Comparison of ENCODE assay signal across 1 cellular context in genomic region chr16:1762879-1763520, GRCh38.
A peak's percentile ranks its signal among the peaks of the same experiment; 100 is the strongest.
TF ChIP-seq lines count a peak whose summit lies in the region.

No MANE protein-coding gene starts in this region.

TF ChIP-seq in K562, 482 proteins besides CTCF, POLR2A, EP300 and RAD21:
- TF ChIP-seq TFAP4 (CRISPR knock-in tag; IDR thresholded peaks at IDR 0.05; ENCODE audit: borderline replicate concordance) (0 out of 2 replicates have a peak, but pooled peaks have one; percentile 1), TEAD4 (IDR thresholded peaks at IDR 0.05; ENCODE audit: low read length) (0 out of 2 replicates have a peak, but pooled peaks have one; percentile 3), TEAD4 (CRISPR knock-in tag; IDR thresholded peaks at IDR 0.05; ENCODE audit: borderline replicate concordance) (no peak), RFX5 (IDR thresholded peaks at IDR 0.05; ENCODE audit: low read depth, low read length) (no peak), BRCA1 (IDR thresholded peaks at IDR 0.05) (no peak), BRCA1 (CRISPR knock-in tag; IDR thresholded peaks at IDR 0.05) (0 out of 2 replicates have a peak, but pooled peaks have one; percentile 22), NFIC (IDR thresholded peaks at IDR 0.05) (peak; percentile 98), STAG1 (CRISPR knock-in tag; IDR thresholded peaks at IDR 0.05; ENCODE audit: borderline replicate concordance) (0 out of 2 replicates have a peak, but pooled peaks have one; percentile 33), RBFOX2 (IDR thresholded peaks at IDR 0.05; ENCODE audit: low read depth, low read length) (0 out of 2 replicates have a peak, but pooled peaks have one; percentile 7), CBFB (CRISPR knock-in tag; IDR thresholded peaks at IDR 0.05) (0 out of 2 replicates have a peak, but pooled peaks have one; percentile 13), HDAC2 (IDR thresholded peaks at IDR 0.05) (no peak), RBM22 (IDR thresholded peaks at IDR 0.05; ENCODE audit: low read depth, low read length, poor library complexity, severe bottlenecking) (peak; percentile 40), POLR2G (IDR thresholded peaks at IDR 0.05; ENCODE audit: low read depth, low read length) (peak; percentile 61), BHLHE40 (IDR thresholded peaks at IDR 0.05; ENCODE audit: low read length) (no peak), NR3C1 (CRISPR knock-in tag; IDR thresholded peaks at IDR 0.05) (no peak)
